8 cellular contexts compared by ENCODE assay signal in genomic region chr3:159911011-159911663, GRCh38.
DNase-seq lines count a peak whose midpoint lies in the region; ATAC-seq and TF ChIP-seq lines count a peak whose summit lies in the region.

No MANE protein-coding gene starts in this region.

- H3K27me3 ChIP-seq in layer of hippocampus (ENCODE audit: control insufficient read depth, insufficient read depth, low read length): no peaks in the 10 kb centered on the region

- no peak for DNase-seq in GM12864 (ENCODE audit: low read depth)
- peak; percentile 6 for DNase-seq in MV-4-11 (lab: John Stamatoyannopoulos, UW)
- DNase-seq in NCI-H2171 (lab: John Stamatoyannopoulos, UW): no peak
- DNase-seq in occipital lobe (lab: John Stamatoyannopoulos, UW): no peak
- DNase-seq in HK-2 (ENCODE audit: unreplicated experiment): no peak
- DNase-seq in NCI-H524 (lab: John Stamatoyannopoulos, UW): no peak

- peak; percentile 11 for TF ChIP-seq CTCF in GM12864 (IDR thresholded peaks at IDR 0.05; ENCODE audit: low read depth, low read length, missing control alignments)

- H3K27ac ChIP-seq in layer of hippocampus (ENCODE audit: low read depth, low read length): peak overlapping the region; percentile 43

- peak; percentile 91 for ATAC-seq in GM21526 (IDR thresholded peaks at IDR 0.05; ENCODE audit: low FRiP score, unreplicated experiment)

- peak overlapping the region; percentile 24; the same call in 1 of the 2 replicates for H3K4me3 ChIP-seq in GM12864 (ENCODE audit: low read depth, low read length)
